In genomic region chr1:180225403-180225802, GRCh38 we compare ENCODE assay signal across 1 cellular context.
TF ChIP-seq lines count a peak whose summit lies in the region.

No MANE protein-coding gene starts in this region.

TF ChIP-seq in K562, 482 proteins besides CTCF, POLR2A, EP300 and RAD21 (continued from another document):
- TF ChIP-seq KDM1A (IDR thresholded peaks at IDR 0.05): peak in 1 of 2 experiments; percentile 55; a peak in 1 of 4 replicates
- TF ChIP-seq ZEB2 (IDR thresholded peaks at IDR 0.05): no peak
- no peak for TF ChIP-seq ARID3B (CRISPR knock-in tag; IDR thresholded peaks at IDR 0.05; ENCODE audit: borderline replicate concordance)
- no peak for TF ChIP-seq FIP1L1 (IDR thresholded peaks at IDR 0.05; ENCODE audit: low read depth, low read length, poor library complexity, severe bottlenecking)
- TF ChIP-seq ILK (tag; IDR thresholded peaks at IDR 0.05; ENCODE audit: borderline replicate concordance, low read depth): no peak
- no peak for TF ChIP-seq ZNF12 (CRISPR knock-in tag; IDR thresholded peaks at IDR 0.05)
- no peak for TF ChIP-seq BRF2 (IDR thresholded peaks at IDR 0.05; ENCODE audit: borderline replicate concordance, insufficient read depth, insufficient read length)
- peak; percentile 76 for TF ChIP-seq BCOR (IDR thresholded peaks at IDR 0.05)
- TF ChIP-seq ZNF165 (CRISPR knock-in tag; IDR thresholded peaks at IDR 0.05; ENCODE audit: borderline replicate concordance): no peak
- no peak for TF ChIP-seq ZFPM2 (CRISPR knock-in tag; IDR thresholded peaks at IDR 0.05)
- no peak for TF ChIP-seq NCOA1 (IDR thresholded peaks at IDR 0.05; ENCODE audit: low read depth)
- no peak for TF ChIP-seq ZNF717 (CRISPR knock-in tag; IDR thresholded peaks at IDR 0.05)
- TF ChIP-seq RFX7 (CRISPR knock-in tag; IDR thresholded peaks at IDR 0.05): no peak
- no peak for TF ChIP-seq CHD1 (IDR thresholded peaks at IDR 0.05; ENCODE audit: low read length)
- TF ChIP-seq OTX1 (CRISPR knock-in tag; IDR thresholded peaks at IDR 0.05): no peak
- TF ChIP-seq TCF3 (CRISPR knock-in tag; IDR thresholded peaks at IDR 0.05): no peak
- TF ChIP-seq ZNF583 (CRISPR knock-in tag; IDR thresholded peaks at IDR 0.05): no peak
- no peak for TF ChIP-seq GATAD2B (IDR thresholded peaks at IDR 0.05; ENCODE audit: borderline replicate concordance)
- peak; percentile 97 for TF ChIP-seq RBM25 (IDR thresholded peaks at IDR 0.05; ENCODE audit: low read depth, low read length, severe bottlenecking)
- no peak for TF ChIP-seq ELF1 (tag; IDR thresholded peaks at IDR 0.05)
- TF ChIP-seq ELK1 (CRISPR knock-in tag; IDR thresholded peaks at IDR 0.05): no peak
- peak; percentile 77 for TF ChIP-seq ZFP36 (IDR thresholded peaks at IDR 0.05; ENCODE audit: low read depth, low read length, partially characterized antibody)
